ENCODE assay signal across 24 cellular contexts in the genomic region with DNA sequence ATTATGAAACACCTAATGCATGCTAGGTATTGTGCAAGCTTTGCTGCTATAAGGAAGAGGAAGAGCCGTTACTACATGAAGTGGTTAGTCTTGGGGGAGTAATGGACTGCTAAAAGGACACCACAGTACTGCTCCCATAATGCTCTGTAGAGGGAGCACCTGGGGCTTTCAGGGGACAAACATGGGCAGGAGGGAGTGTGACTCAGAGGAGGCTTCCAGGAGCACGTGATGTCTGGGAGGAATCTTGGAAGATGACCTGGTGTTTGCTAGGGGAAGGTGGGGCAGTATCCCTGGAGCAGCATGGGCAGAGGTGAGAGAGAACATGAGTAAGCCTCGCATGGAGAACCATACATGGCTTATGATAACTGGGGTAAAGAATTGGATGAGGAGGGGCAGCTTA. TPM values are rescaled to one million over a fixed set of nuclear protein-coding genes. Genes with fewer than 3 reads are reported as not detected.
DNase-seq lines count a peak whose midpoint lies in the region; ATAC-seq, FAIRE-seq and TF ChIP-seq lines count a peak whose summit lies in the region.
"Had no signal": no experiment of that assay in that cellular context is flagged by ENCODE, and none has a peak within 500 bp of the region (broad histone marks: within the 10 kb centered on the region; RNA-seq: fewer than 3 reads in every experiment).

No MANE protein-coding gene starts in this region.

- H3K36me3 Mint-ChIP-seq in MCF 10A (ENCODE audit: insufficient read depth, unreplicated experiment): no peaks in the 10 kb centered on the region
- H3K36me3 Mint-ChIP-seq: activated naive CD8-positive, alpha-beta T cell; memory B cell; naive thymus-derived CD8-positive, alpha-beta T cell had no signal

- DNase-seq in MCF 10A (ENCODE audit: unreplicated experiment): peak; percentile 86
- DNase-seq in breast epithelium (ENCODE audit: low spot score in 2 of 2): no peak
- DNase-seq in PC-3: peak; percentile 35
- peak; percentile 69 to 82 for DNase-seq in foreskin keratinocyte
- peak; percentile 42 for DNase-seq in urothelium cell line (ENCODE audit: low spot score)
- no peak for DNase-seq in AML-193 (lab: John Stamatoyannopoulos, UW)
- DNase-seq in globus pallidus (ENCODE audit: low spot score): no peak
- DNase-seq: activated CD4-positive, CD25-positive, alpha-beta regulatory T cell; CD4-positive, alpha-beta T cell; hippocampal formation; naive thymus-derived CD8-positive, alpha-beta T cell; NCI-H1105; posterior cingulate gyrus; stimulated activated CD4-positive, alpha-beta T cell treated with anti-CD3 and anti-CD28 coated beads, Interleukin-2, amount 100 ng/mL, for 48 hours; stomach; upper lobe of left lung had no signal

- H3K27ac Mint-ChIP-seq in MCF 10A (ENCODE audit: low read depth, unreplicated experiment): peak overlapping the region; percentile 2
- H3K27ac Mint-ChIP-seq: activated naive CD8-positive, alpha-beta T cell; CD4-positive, alpha-beta T cell; memory B cell; naive thymus-derived CD8-positive, alpha-beta T cell had no signal

- no peak overlapping the region for H3K9ac ChIP-seq in PC-3 (ENCODE audit: low read length)

- no peaks in the 10 kb centered on the region for H4K20me1 ChIP-seq in PC-3 (ENCODE audit: low read length)

- no peaks in the 10 kb centered on the region for H3K79me2 ChIP-seq in PC-3 (ENCODE audit: low read length)

- no peaks in the 10 kb centered on the region for H3K27me3 ChIP-seq in breast epithelium
- H3K27me3 ChIP-seq in PC-3 (ENCODE audit: low read length): peaks cover 9% of the 10 kb centered on the region; the same call in 1 of the 2 replicates
- peaks cover 10% of the 10 kb centered on the region for H3K27me3 ChIP-seq in foreskin keratinocyte
- H3K27me3 ChIP-seq: stomach, upper lobe of left lung had no signal

- POLR2A ChIA-PET in MCF 10A (lab: Yijun Ruan, JAX): no interaction called here
- POLR2A ChIA-PET in PC-3 (lab: Charles Lee; ENCODE audit: unreplicated experiment): no interaction called here

- no peak for FAIRE-seq in urothelium cell line (lab: Jason Lieb, UNC)
- FAIRE-seq: islet of Langerhans had no signal

- H3K4me2 ChIP-seq in PC-3 (ENCODE audit: low read length): no peak overlapping the region

- CTCF ChIA-PET in MCF 10A (lab: Yijun Ruan, JAX) (interaction anchor here (0.7 to 1.1 kb wide), 3 partner anchors 8 to 933 kb away, joined by 3 to 4 read pairs (median 3); no protein-coding TSS in a partner anchor), PC-3 (lab: Charles Lee) (no interaction called here)

- no peaks in the 10 kb centered on the region for H3F3A ChIP-seq in PC-3 (ENCODE audit: low read length, unreplicated experiment)

- peaks cover 25% of the 10 kb centered on the region for H3K27me3 Mint-ChIP-seq in MCF 10A (ENCODE audit: insufficient read depth, unreplicated experiment)

- no peaks in the 10 kb centered on the region for H3K4me1 ChIP-seq in breast epithelium
- no peaks in the 10 kb centered on the region for H3K4me1 ChIP-seq in PC-3 (ENCODE audit: insufficient read depth, low read length)
- no peaks in the 10 kb centered on the region for H3K4me1 ChIP-seq in foreskin keratinocyte
- H3K4me1 ChIP-seq: HAP-1, SJSA1, stomach, upper lobe of left lung had no signal

- TF ChIP-seq POLR2A in breast epithelium (IDR thresholded peaks at IDR 0.05): no peak

- intact Hi-C loops in MCF 10A (cut with micrococcal nuclease) (loop anchor here (2.0 to 10.0 kb wide), 2 partner anchors 66 to 206 kb away; no protein-coding TSS in a partner anchor), breast epithelium (cut with DNase I; ENCODE audit: low total_unique reads) (no loop called here), PC-3 (cut with micrococcal nuclease) (no loop called here)

- H3K27ac ChIP-seq in breast epithelium (no peak overlapping the region), PC-3 (ENCODE audit: low read length) (no peak overlapping the region), foreskin keratinocyte (no peak overlapping the region)
- H3K27ac ChIP-seq: coronary artery, SJSA1, skin epidermis, stomach, upper lobe of left lung had no signal

- H3K36me3 ChIP-seq in breast epithelium: no peaks in the 10 kb centered on the region
- no peaks in the 10 kb centered on the region for H3K36me3 ChIP-seq in PC-3 (ENCODE audit: low read depth, low read length)
- H3K36me3 ChIP-seq: HAP-1, SJSA1, stomach, upper lobe of left lung had no signal

- no peak overlapping the region for H2AFZ ChIP-seq in PC-3 (ENCODE audit: low read length)

- H3K4me1 Mint-ChIP-seq in MCF 10A (ENCODE audit: insufficient read depth, unreplicated experiment): peaks cover 9% of the 10 kb centered on the region
- H3K4me1 Mint-ChIP-seq: memory B cell; naive thymus-derived CD8-positive, alpha-beta T cell had no signal

- peak; percentile 24; the same call in 1 of the 2 replicates for ATAC-seq in PC-3
- peak; percentile 84 for ATAC-seq in foreskin keratinocyte
- no peak for ATAC-seq in HG03045 (IDR thresholded peaks at IDR 0.05; ENCODE audit: unreplicated experiment)
- ATAC-seq: naive thymus-derived CD8-positive, alpha-beta T cell had no signal

- H3K9me3 Mint-ChIP-seq in MCF 10A (ENCODE audit: unreplicated experiment): no peaks in the 10 kb centered on the region
- H3K9me3 Mint-ChIP-seq: CD4-positive, alpha-beta T cell had no signal

- H3K4me3 Mint-ChIP-seq in MCF 10A (ENCODE audit: unreplicated experiment): no peak overlapping the region
- H3K4me3 Mint-ChIP-seq: activated naive CD8-positive, alpha-beta T cell; CD4-positive, alpha-beta T cell; memory B cell; naive thymus-derived CD8-positive, alpha-beta T cell had no signal

- TF ChIP-seq CTCF in MCF 10A (IDR thresholded peaks at IDR 0.05; ENCODE audit: unreplicated experiment) (no peak), breast epithelium (IDR thresholded peaks at IDR 0.05) (no peak), PC-3 (conservative IDR thresholded peaks at IDR 0.05; ENCODE audit: low read depth, low read length) (no peak), foreskin keratinocyte (conservative IDR thresholded peaks at IDR 0.05) (peak; percentile 33)

- H3K4me3 ChIP-seq in breast epithelium (no peak overlapping the region), PC-3 (ENCODE audit: low read length) (no peak overlapping the region)
- H3K4me3 ChIP-seq: coronary artery, HAP-1, SJSA1, skin epidermis, stomach, upper lobe of left lung had no signal

- peaks cover 5 to 12% of the 10 kb centered on the region in 2 donors for H3K9me3 ChIP-seq in breast epithelium
- H3K9me3 ChIP-seq in PC-3 (ENCODE audit: low read length): no peaks in the 10 kb centered on the region
- H3K9me3 ChIP-seq: HAP-1, SJSA1 had no signal

- BruUV-seq in MCF 10A (replicated peaks; lab: Mats Ljungman, UMichigan): no TSS peak
- BruUV-seq in PC-3 (replicated peaks; lab: Mats Ljungman, UMichigan): no TSS peak

- no peaks in the 10 kb centered on the region for H3K9me2 ChIP-seq in PC-3 (replicated peaks; ENCODE audit: low read length)

RNA-seq across cellular contexts. Expression of a gene that starts 18.8 kb away (rescaled TPM):
- total RNA-seq in MCF 10A (2022): 0.21 TPM in 1 of 2 replicates, not detected in the other
- total RNA-seq in breast epithelium: 1 to 10 TPM in 2 of 3 donors, under 1 TPM in 1; 0.64 to 1.9 (median 1.3) TPM
- not detected in 2 replicates for total RNA-seq in PC-3 (2014; rRNA removed)
- total RNA-seq in foreskin keratinocyte: not detected in 2 replicates
- polyA plus RNA-seq in foreskin keratinocyte: 0.01 TPM in 1 of 2 replicates, not detected in the other
- total RNA-seq: CD4-positive, alpha-beta T cell; naive thymus-derived CD8-positive, alpha-beta T cell; SJSA1 had no signal

Comparison
In these comparisons a context has a peak if more than half of its experiments do, and no peak if none do; other contexts are left out.
1. DNase-seq: peak in MCF 10A (single experiment), PC-3 (single experiment), foreskin keratinocyte (2 of 2) and urothelium cell line (single experiment); none in breast epithelium (0 of 2), AML-193 (0 of 2) and globus pallidus (single experiment).